9 cellular contexts compared by ENCODE assay signal in genomic region chr2:96209729-96210085, GRCh38. TPM values are rescaled to one million over a fixed set of nuclear protein-coding genes. Genes with fewer than 3 reads are reported as not detected.
DNase-seq lines count a peak whose midpoint lies in the region; ATAC-seq and TF ChIP-seq lines count a peak whose summit lies in the region.
"Had no signal": no experiment of that assay in that cellular context is flagged by ENCODE, and none has a peak within 500 bp of the region (broad histone marks: within the 10 kb centered on the region; RNA-seq: fewer than 3 reads in every experiment).

No MANE protein-coding gene starts in this region.

- 89 to 90% methylated on average over 9 of the region's 9 CpGs for WGBS in lung, 2 donors

- H3K27ac ChIP-seq in left ventricle myocardium inferior (replicated peaks), result peak overlapping the region; percentile 99
- H3K27ac ChIP-seq in ascending aorta, result no peak overlapping the region
- peak overlapping the region; percentile 26 to 59 for H3K27ac ChIP-seq in lung (ENCODE audit: low read depth in 1 of 2, low read length in 1 of 2)
- no peak overlapping the region for H3K27ac ChIP-seq in vagina

- TF ChIP-seq POLR2A in vagina (IDR thresholded peaks at IDR 0.05), result no peak

- H3K4me1 ChIP-seq in left ventricle myocardium inferior, result peaks cover 50% of the 10 kb centered on the region
- peaks cover 8 to 28% of the 10 kb centered on the region in 2 donors for H3K4me1 ChIP-seq in ascending aorta
- peaks cover 1 to 17% of the 10 kb centered on the region in 2 donors for H3K4me1 ChIP-seq in lung (ENCODE audit: control insufficient read depth in 2 of 2, insufficient read depth in 2 of 2, low read length in 2 of 2)
- H3K4me1 ChIP-seq in vagina, result peaks cover 42% of the 10 kb centered on the region

- no peaks in the 10 kb centered on the region for H3K27me3 ChIP-seq in left ventricle myocardium inferior (ENCODE audit: low read depth)
- H3K27me3 ChIP-seq in ascending aorta, result no peaks in the 10 kb centered on the region
- H3K27me3 ChIP-seq in lung (ENCODE audit: control insufficient read depth, insufficient read depth), result no peaks in the 10 kb centered on the region
- H3K27me3 ChIP-seq in vagina, result no peaks in the 10 kb centered on the region

- H3K9me3 ChIP-seq in left ventricle myocardium inferior (replicated peaks) (no peaks in the 10 kb centered on the region), ascending aorta (no peaks in the 10 kb centered on the region), lung (ENCODE audit: control insufficient read depth in 2 of 2, insufficient read depth in 1 of 2, low read length in 1 of 2) (no peaks in the 10 kb centered on the region), vagina (no peaks in the 10 kb centered on the region)

- TF ChIP-seq CTCF in left ventricle myocardium inferior (IDR thresholded peaks at IDR 0.05; ENCODE audit: borderline replicate concordance) (no peak), ascending aorta (IDR thresholded peaks at IDR 0.05) (no peak), lung (IDR thresholded peaks at IDR 0.05; ENCODE audit: control extremely low read depth, extremely low read depth) (no peak), vagina (IDR thresholded peaks at IDR 0.05) (no peak)

- no peak for DNase-seq in left ventricle myocardium inferior
- no peak for DNase-seq in Right ventricle myocardium superior
- DNase-seq in ascending aorta (ENCODE audit: low spot score in 2 of 2), result no peak
- no peak for DNase-seq in lung (ENCODE audit: low spot score)
- no peak for DNase-seq in vagina (ENCODE audit: extremely low spot score in 2 of 2)
- DNase-seq in NCI-H128 (lab: John Stamatoyannopoulos, UW; ENCODE audit: unreplicated experiment), result no peak
- DNase-seq in NCI-H345 (lab: John Stamatoyannopoulos, UW), result no peak
- DNase-seq: SIG-M5 had no signal

- intact Hi-C loops in left ventricle myocardium inferior (cut with micrococcal nuclease), result no loop called here
- intact Hi-C loops in Right ventricle myocardium superior (cut with DNase I), result loop anchor here (2.0 kb wide), 1 partner anchor 51 kb away; no protein-coding TSS in a partner anchor
- intact Hi-C loops in ascending aorta (cut with DNase I), result loop anchor here (2.0 to 5.0 kb wide), 2 partner anchors 299 to 318 kb away; no protein-coding TSS in a partner anchor
- intact Hi-C loops in vagina (cut with DNase I), result loop anchor here (5.0 kb wide), 1 partner anchor 53 kb away; no protein-coding TSS in a partner anchor

- H3K36me3 ChIP-seq in left ventricle myocardium inferior (no peaks in the 10 kb centered on the region), ascending aorta (no peaks in the 10 kb centered on the region), lung (ENCODE audit: control insufficient read depth in 2 of 2, insufficient read depth in 2 of 2, low read length in 2 of 2) (no peaks in the 10 kb centered on the region), vagina (no peaks in the 10 kb centered on the region)

- no peak for ATAC-seq in Right ventricle myocardium superior (ENCODE audit: poor library complexity)
- ATAC-seq in lung (ENCODE audit: insufficient read depth, low FRiP score), result no peak
- no peak for ATAC-seq in GM18873 (IDR thresholded peaks at IDR 0.05; ENCODE audit: low FRiP score, unreplicated experiment)

- H3K4me3 ChIP-seq in left ventricle myocardium inferior, result peak overlapping the region; percentile 85
- H3K4me3 ChIP-seq in ascending aorta, result peak overlapping the region; percentile 92 to 99
- H3K4me3 ChIP-seq in lung, result no peak overlapping the region
- peak overlapping the region; percentile 83 to 88 for H3K4me3 ChIP-seq in vagina

RNA-seq across cellular contexts. Expression of gene STARD7, which starts 1.1 kb away (rescaled TPM):
- total RNA-seq in left ventricle myocardium inferior, result 174 TPM
- total RNA-seq in Right ventricle myocardium superior, result 179 TPM
- 85.6 TPM for total RNA-seq in ascending aorta
- total RNA-seq in lung, result 100 to 1,000 TPM; 121 to 141 TPM
- polyA plus RNA-seq in lung, result 10 to 100 TPM; 52.2 to 65.2 TPM
- total RNA-seq in vagina, result 69.5 TPM

RNA-seq across cellular contexts. Expression of gene TMEM127, which starts 56.1 kb away (rescaled TPM):
- total RNA-seq in left ventricle myocardium inferior (85.7 TPM), Right ventricle myocardium superior (67.3 TPM), ascending aorta (61.9 TPM), lung (10 to 100 TPM; 30.6 to 67.2 TPM), vagina (40.0 TPM)
- polyA plus RNA-seq in lung, result 10 to 100 TPM; 15.3 to 45.5 TPM

RNA-seq across cellular contexts. Expression of gene CIAO1, which starts 56.3 kb away (rescaled TPM):
- 68.6 TPM for total RNA-seq in left ventricle myocardium inferior
- 62.3 TPM for total RNA-seq in Right ventricle myocardium superior
- 127 TPM for total RNA-seq in ascending aorta
- total RNA-seq in lung, result 10 to 100 TPM; 74.2 to 74.3 TPM
- 10 to 100 TPM; 27.9 to 67.7 TPM for polyA plus RNA-seq in lung
- total RNA-seq in vagina, result 92.6 TPM

Comparison
In these comparisons a context has a peak if more than half of its experiments do, and no peak if none do; other contexts are left out.
1. H3K27ac ChIP-seq: peak in left ventricle myocardium inferior (single experiment) and lung (2 of 2); none in ascending aorta (0 of 2) and vagina (single experiment).